Comparison of ENCODE assay signal across 2 cellular contexts in the genomic region with DNA sequence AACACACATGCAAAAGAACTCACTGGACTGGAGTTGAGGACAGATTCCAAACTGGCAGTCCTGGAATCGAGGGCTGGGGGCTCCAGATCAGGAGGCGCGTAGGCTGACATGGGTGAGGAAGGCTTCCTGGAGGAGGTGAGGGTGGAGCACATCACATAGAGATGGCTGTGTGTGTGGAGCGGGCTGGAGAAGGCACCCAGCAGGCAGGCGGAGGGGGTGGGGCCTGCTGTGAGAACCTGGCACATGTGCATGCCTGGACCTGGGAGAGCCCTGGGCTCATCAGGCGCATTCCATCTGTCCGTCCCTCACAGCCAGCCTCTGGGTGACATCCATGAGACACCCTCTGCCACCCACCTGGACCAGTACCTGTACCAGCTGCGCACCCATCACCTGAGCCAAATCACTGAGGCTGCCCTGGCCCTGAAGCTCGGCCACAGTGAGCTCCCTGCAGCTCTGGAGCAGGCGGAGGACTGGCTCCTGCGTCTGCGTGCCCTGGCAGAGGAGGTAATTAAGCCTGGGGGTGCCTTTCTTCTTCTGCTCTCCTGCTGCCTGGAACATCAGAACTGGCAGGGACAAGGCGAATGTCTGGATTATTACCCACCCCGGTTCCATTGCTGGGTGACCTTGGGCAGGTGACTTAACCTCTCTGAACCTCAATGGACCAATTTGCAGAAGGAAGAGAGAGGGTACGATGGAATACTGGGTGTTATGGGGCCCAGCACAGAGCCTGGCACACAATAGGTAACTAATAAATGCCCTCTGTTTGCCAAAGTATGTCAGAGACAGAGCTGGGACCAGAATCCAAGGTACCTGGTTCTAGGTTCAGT.
A peak's percentile ranks its signal among the peaks of the same experiment; 100 is the strongest.
TF ChIP-seq lines count a peak whose summit lies in the region.

No MANE protein-coding gene starts in this region.

TF ChIP-seq in K562, 482 proteins besides CTCF, POLR2A, EP300 and RAD21:
- TF ChIP-seq ZBTB49 (CRISPR knock-in tag; IDR thresholded peaks at IDR 0.05; ENCODE audit: borderline replicate concordance) (no peak), KDM1A (IDR thresholded peaks at IDR 0.05) (0 out of 4 replicates have a peak, but pooled peaks of 1 of the 2 experiments have one; percentile 17), BCOR (IDR thresholded peaks at IDR 0.05) (peak; percentile 52; the same call in 1 of the 2 replicates), RBM25 (IDR thresholded peaks at IDR 0.05; ENCODE audit: low read depth, low read length, severe bottlenecking) (peak; percentile 71), ZNF263 (CRISPR knock-in tag; IDR thresholded peaks at IDR 0.05; ENCODE audit: borderline replicate concordance) (peak; percentile 57; the same call in 1 of the 2 replicates), STAG1 (CRISPR knock-in tag; IDR thresholded peaks at IDR 0.05; ENCODE audit: borderline replicate concordance) (no peak), NCOA2 (IDR thresholded peaks at IDR 0.05; ENCODE audit: partially characterized antibody in 2 of 2) (no peak), ZFP36 (IDR thresholded peaks at IDR 0.05; ENCODE audit: low read depth, low read length, partially characterized antibody) (peak; percentile 54)

TF ChIP-seq in HepG2, 621 proteins besides CTCF, POLR2A, EP300 and RAD21:
- TF ChIP-seq ZBTB4 (CRISPR knock-in tag; IDR thresholded peaks at IDR 0.05; ENCODE audit: borderline replicate concordance): no peak
- no peak for TF ChIP-seq SMYD3 (CRISPR knock-in tag; IDR thresholded peaks at IDR 0.05)
- TF ChIP-seq ZKSCAN8 (CRISPR knock-in tag; IDR thresholded peaks at IDR 0.05; ENCODE audit: borderline replicate concordance): no peak
- TF ChIP-seq, protein P1, sequence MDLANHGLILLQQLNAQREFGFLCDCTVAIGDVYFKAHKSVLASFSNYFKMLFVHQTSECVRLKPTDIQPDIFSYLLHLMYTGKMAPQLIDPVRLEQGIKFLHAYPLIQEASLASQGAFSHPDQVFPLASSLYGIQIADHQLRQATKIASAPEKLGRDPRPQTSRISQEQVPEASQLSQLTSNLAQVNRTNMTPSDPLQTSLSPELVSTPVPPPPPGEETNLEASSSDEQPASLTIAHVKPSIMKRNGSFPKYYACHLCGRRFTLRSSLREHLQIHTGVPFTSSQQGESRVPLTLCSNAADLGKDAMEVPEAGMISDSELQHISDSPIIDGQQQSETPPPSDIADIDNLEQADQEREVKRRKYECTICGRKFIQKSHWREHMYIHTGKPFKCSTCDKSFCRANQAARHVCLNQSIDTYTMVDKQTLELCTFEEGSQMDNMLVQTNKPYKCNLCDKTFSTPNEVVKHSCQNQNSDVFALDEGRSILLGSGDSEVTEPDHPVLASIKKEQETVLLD (CRISPR knock-in tag; IDR thresholded peaks at IDR 0.05; ENCODE audit: low read depth): no peak
- 0 out of 2 replicates have a peak, but pooled peaks have one; percentile 18 for TF ChIP-seq ZNF501 (CRISPR knock-in tag; IDR thresholded peaks at IDR 0.05)
- peak; percentile 84 for TF ChIP-seq ZNF768 (CRISPR knock-in tag; IDR thresholded peaks at IDR 0.05)
- TF ChIP-seq ZNF670 (CRISPR knock-in tag; IDR thresholded peaks at IDR 0.05; ENCODE audit: borderline replicate concordance): no peak
- TF ChIP-seq ZMYM3 (CRISPR knock-in tag; IDR thresholded peaks at IDR 0.05): peak; percentile 54; the same call in 1 of the 2 replicates
- no peak for TF ChIP-seq MATR3 (CRISPR knock-in tag; IDR thresholded peaks at IDR 0.05)
- no peak for TF ChIP-seq TFDP1 (CRISPR knock-in tag; IDR thresholded peaks at IDR 0.05; ENCODE audit: borderline replicate concordance)
